ENCODE assay signal across 1 cellular context in genomic region chr2:241218131-241219029, GRCh38.
TF ChIP-seq lines count a peak whose summit lies in the region.

No MANE protein-coding gene starts in this region.

TF ChIP-seq in HepG2, 621 proteins besides CTCF, POLR2A, EP300 and RAD21 (continued from another document and continues in another):
- 0 out of 2 replicates have a peak, but pooled peaks have one; percentile 16 for TF ChIP-seq FOXP4 (CRISPR knock-in tag; IDR thresholded peaks at IDR 0.05)
- no peak for TF ChIP-seq TCF7L2 (IDR thresholded peaks at IDR 0.05; ENCODE audit: low read depth, low read length)
- no peak for TF ChIP-seq SRSF4 (IDR thresholded peaks at IDR 0.05; ENCODE audit: low read depth, low read length, poor library complexity, severe bottlenecking)
- TF ChIP-seq ZNF513 (CRISPR knock-in tag; conservative IDR thresholded peaks at IDR 0.05): no peak
- TF ChIP-seq MXD3 (CRISPR knock-in tag; IDR thresholded peaks at IDR 0.05): no peak
- no peak for TF ChIP-seq POGZ (CRISPR knock-in tag; IDR thresholded peaks at IDR 0.05)
- TF ChIP-seq ZNF800 (CRISPR knock-in tag; IDR thresholded peaks at IDR 0.05): 0 out of 2 replicates have a peak, but pooled peaks have one; percentile 42
- no peak for TF ChIP-seq MZF1 (CRISPR knock-in tag; IDR thresholded peaks at IDR 0.05; ENCODE audit: borderline replicate concordance)
- peak; percentile 74 for TF ChIP-seq MYC (CRISPR knock-in tag; IDR thresholded peaks at IDR 0.05; ENCODE audit: borderline replicate concordance)
- TF ChIP-seq KAT8 (CRISPR knock-in tag; IDR thresholded peaks at IDR 0.05): no peak
- TF ChIP-seq HNF4G (IDR thresholded peaks at IDR 0.05; ENCODE audit: borderline replicate concordance, low read depth, low read length): no peak
- 0 out of 2 replicates have a peak, but pooled peaks have one; percentile 25 for TF ChIP-seq HNF4G (CRISPR knock-in tag; IDR thresholded peaks at IDR 0.05; ENCODE audit: borderline replicate concordance, low read depth)
- TF ChIP-seq ZNF709 (CRISPR knock-in tag; IDR thresholded peaks at IDR 0.05): 0 out of 2 replicates have a peak, but pooled peaks have one; percentile 12
- no peak for TF ChIP-seq FIP1L1 (IDR thresholded peaks at IDR 0.05; ENCODE audit: borderline replicate concordance, insufficient read depth, low read depth, low read length)
- TF ChIP-seq NKX3-1 (CRISPR knock-in tag; IDR thresholded peaks at IDR 0.05): no peak
- TF ChIP-seq ZBED4 (CRISPR knock-in tag; IDR thresholded peaks at IDR 0.05; ENCODE audit: borderline replicate concordance): no peak
- peak; percentile 58 for TF ChIP-seq IRF9 (CRISPR knock-in tag; IDR thresholded peaks at IDR 0.05; ENCODE audit: borderline replicate concordance)
- peak; percentile 58; the same call in 1 of the 2 replicates for TF ChIP-seq ZNF232 (CRISPR knock-in tag; IDR thresholded peaks at IDR 0.05; ENCODE audit: borderline replicate concordance)
- peak; percentile 12; the same call in 1 of the 2 replicates for TF ChIP-seq HOXA5 (CRISPR knock-in tag; IDR thresholded peaks at IDR 0.05)
- TF ChIP-seq ZHX2 (IDR thresholded peaks at IDR 0.05; ENCODE audit: low read depth): peak; percentile 46; the same call in 1 of the 2 replicates
- no peak; the same call in 1 of the 2 replicates for TF ChIP-seq ZHX2 (CRISPR knock-in tag; IDR thresholded peaks at IDR 0.05; ENCODE audit: borderline replicate concordance)
- TF ChIP-seq ARHGAP35 (CRISPR knock-in tag; IDR thresholded peaks at IDR 0.05; ENCODE audit: borderline replicate concordance): no peak
- TF ChIP-seq SNAPC5 (CRISPR knock-in tag; IDR thresholded peaks at IDR 0.05; ENCODE audit: borderline replicate concordance): no peak
- TF ChIP-seq GPBP1L1 (CRISPR knock-in tag; IDR thresholded peaks at IDR 0.05): no peak
- 0 out of 2 replicates have a peak, but pooled peaks have one; percentile 61 for TF ChIP-seq ZBTB44 (CRISPR knock-in tag; IDR thresholded peaks at IDR 0.05)
- TF ChIP-seq ZBTB8A (CRISPR knock-in tag; IDR thresholded peaks at IDR 0.05; ENCODE audit: borderline replicate concordance, low read depth): no peak
- TF ChIP-seq ZNF383 (CRISPR knock-in tag; IDR thresholded peaks at IDR 0.05; ENCODE audit: borderline replicate concordance): no peak
- TF ChIP-seq HDAC1 (CRISPR knock-in tag; IDR thresholded peaks at IDR 0.05): no peak
- TF ChIP-seq ZNF784 (CRISPR knock-in tag; IDR thresholded peaks at IDR 0.05; ENCODE audit: borderline replicate concordance): no peak; the same call in none of the 2 replicates
- TF ChIP-seq TFAP4 (IDR thresholded peaks at IDR 0.05; ENCODE audit: borderline replicate concordance, low read depth): no peak
- 0 out of 2 replicates have a peak, but pooled peaks have one; percentile 19 for TF ChIP-seq DNMT3B (CRISPR knock-in tag; conservative IDR thresholded peaks at IDR 0.05)
